Comparison of ENCODE assay signal across 20 cellular contexts in the genomic region with DNA sequence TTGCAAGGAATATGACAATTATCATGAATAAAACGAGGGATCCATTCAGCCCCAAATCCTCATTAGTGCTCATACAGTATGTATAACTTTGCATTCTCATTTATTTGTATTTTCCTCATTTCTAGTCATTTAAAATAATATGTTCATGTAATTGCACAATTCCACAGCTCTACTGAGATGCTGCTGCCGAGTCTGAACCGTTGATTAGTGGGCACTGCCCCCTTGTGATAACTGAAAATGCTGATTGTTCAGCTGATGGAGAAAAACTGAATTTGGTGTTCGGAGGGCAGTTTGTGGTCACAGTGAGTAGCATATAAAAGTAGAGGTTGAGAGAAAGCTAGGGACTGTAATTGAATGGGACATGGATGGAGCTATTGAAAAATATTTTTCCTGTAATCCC. TPM values are rescaled to one million over a fixed set of nuclear protein-coding genes. Genes with fewer than 3 reads are reported as not detected.
DNase-seq lines count a peak whose midpoint lies in the region; ATAC-seq and TF ChIP-seq lines count a peak whose summit lies in the region.
"Had no signal": no experiment of that assay in that cellular context is flagged by ENCODE, and none has a peak within 500 bp of the region (broad histone marks: within the 10 kb centered on the region; RNA-seq: fewer than 3 reads in every experiment).

No MANE protein-coding gene starts in this region.

- H3K9ac ChIP-seq in IMR-90 (ENCODE audit: low read depth, low read length) = no peak overlapping the region

- CTCF ChIA-PET in IMR-90 (lab: Yijun Ruan, JAX) = interaction anchor here (0.6 kb wide), 1 partner anchor 926 kb away, joined by 4 read pairs; no protein-coding TSS in a partner anchor
- CTCF ChIA-PET in RWPE1 (lab: Yijun Ruan, JAX) = interaction anchor here (0.8 to 1.0 kb wide), 2 partner anchors 15 to 653 kb away, joined by 5 read pairs; no protein-coding TSS in a partner anchor

- TF ChIP-seq RAD21 in IMR-90 (IDR thresholded peaks at IDR 0.05; ENCODE audit: low read length) = no peak

- H3K9me3 ChIP-seq in IMR-90 (ENCODE audit: control insufficient read depth, insufficient read depth, low read length) = no peaks in the 10 kb centered on the region
- H3K9me3 ChIP-seq in testis = no peaks in the 10 kb centered on the region
- H3K9me3 ChIP-seq: adrenal gland, colonic mucosa, suprapubic skin had no signal

- in situ Hi-C loops in IMR-90 (cut with MboI; ENCODE audit: low sequenced_read_pairs) = loop anchor here (25.0 kb wide), 2 partner anchors 834 to 1059 kb away; no protein-coding TSS in a partner anchor

- H3K4me2 ChIP-seq in IMR-90 (ENCODE audit: low read depth, low read length) = no peak overlapping the region

- ATAC-seq in IMR-90 (ENCODE audit: low read depth) (no peak), HG03521 (IDR thresholded peaks at IDR 0.05; ENCODE audit: unreplicated experiment) (no peak), HG02981 (IDR thresholded peaks at IDR 0.05; ENCODE audit: unreplicated experiment) (no peak)

- no peak for TF ChIP-seq POLR2A in IMR-90 (IDR thresholded peaks at IDR 0.05; ENCODE audit: low read depth, low read length)
- no peak for TF ChIP-seq POLR2A in testis (IDR thresholded peaks at IDR 0.05)

- intact Hi-C loops in IMR-90 (cut with micrococcal nuclease) = loop anchor here (1.0 kb wide), 1 partner anchor 62 kb away; no protein-coding TSS in a partner anchor
- intact Hi-C loops in testis (cut with DNase I; ENCODE audit: low total_unique reads) = no loop called here

- no peak overlapping the region for H2BK15ac ChIP-seq in IMR-90 (ENCODE audit: low read depth, low read length)

- H3K79me1 ChIP-seq in IMR-90 (ENCODE audit: low read depth in 1 of 2, low read length in 2 of 2) = no peaks in the 10 kb centered on the region

- H3K4me3 ChIP-seq in IMR-90 (ENCODE audit: insufficient read depth, low read depth, low read length) (no peak overlapping the region), fibroblast of pulmonary artery (replicated peaks; ENCODE audit: low read depth, low read length) (no peak overlapping the region), testis (no peak overlapping the region)
- H3K4me3 ChIP-seq: adrenal gland, colonic mucosa, suprapubic skin had no signal

- TF ChIP-seq CTCF in C4-2B (conservative IDR thresholded peaks at IDR 0.05) (peak; percentile 18; the same call in 1 of the 2 replicates), IMR-90 (conservative IDR thresholded peaks at IDR 0.05; ENCODE audit: low read depth, low read length) (no peak), RWPE1 (conservative IDR thresholded peaks at IDR 0.05; ENCODE audit: low read depth) (peak; percentile 10; the same call in 1 of the 2 replicates), fibroblast of pulmonary artery (IDR thresholded peaks at IDR 0.05; ENCODE audit: low read length, missing control alignments) (peak; percentile 27), testis (IDR thresholded peaks at IDR 0.05) (no peak)

- POLR2A ChIA-PET in IMR-90 (lab: Charles Lee; ENCODE audit: unreplicated experiment) = no interaction called here
- POLR2A ChIA-PET in RWPE1 (lab: Yijun Ruan, JAX; ENCODE audit: low non-redundant PET) = no interaction called here

- no peak overlapping the region for H3K23ac ChIP-seq in IMR-90 (ENCODE audit: low read depth, low read length)

- no peak overlapping the region for H2AK5ac ChIP-seq in IMR-90 (ENCODE audit: low read depth, low read length)

- H3K27me3 ChIP-seq in IMR-90 (ENCODE audit: control insufficient read depth, insufficient read depth, low read length) (peaks cover 5% of the 10 kb centered on the region), testis (no peaks in the 10 kb centered on the region)
- H3K27me3 ChIP-seq: adrenal gland, colonic mucosa, suprapubic skin had no signal

- H3K14ac ChIP-seq in IMR-90 (replicated peaks; ENCODE audit: low read depth, low read length) = no peak overlapping the region

- no peak overlapping the region for H2AFZ ChIP-seq in IMR-90 (replicated peaks; ENCODE audit: low read length, poor library complexity)

- no peak overlapping the region for H2BK5ac ChIP-seq in IMR-90 (ENCODE audit: low read depth, low read length, poor library complexity, severe bottlenecking)

- H4K91ac ChIP-seq in IMR-90 (ENCODE audit: insufficient read depth, low read depth, low read length) = no peak overlapping the region

- H3K4me1 ChIP-seq in IMR-90 (ENCODE audit: control insufficient read depth, insufficient read depth, low read length) = no peaks in the 10 kb centered on the region
- H3K4me1 ChIP-seq in testis = no peaks in the 10 kb centered on the region
- H3K4me1 ChIP-seq: adrenal gland, colonic mucosa, suprapubic skin had no signal

- no peak overlapping the region for H3K56ac ChIP-seq in IMR-90 (ENCODE audit: extremely low read depth, insufficient read depth, low read length)

- H3K36me3 ChIP-seq in IMR-90 (ENCODE audit: control insufficient read depth, insufficient read depth, low read length) (no peaks in the 10 kb centered on the region), testis (ENCODE audit: low read depth, missing control alignments) (no peaks in the 10 kb centered on the region)
- H3K36me3 ChIP-seq: adrenal gland, colonic mucosa, suprapubic skin had no signal

- H2BK20ac ChIP-seq in IMR-90 (ENCODE audit: low read depth, low read length) = no peak overlapping the region

- H3K18ac ChIP-seq in IMR-90 (ENCODE audit: low read depth, low read length) = no peak overlapping the region

- DNase-seq in IMR-90 (no peak), RWPE1 (ENCODE audit: low spot score) (no peak), fibroblast of pulmonary artery (ENCODE audit: low read depth) (peak; percentile 33), testis (no peak), NCI-H1105 treated with DMSO at 0.1 percent for 48 hours (lab: John Stamatoyannopoulos, UW) (no peak)
- DNase-seq: activated T-cell treated with anti-CD3 and anti-CD28 coated beads, Interleukin-2, amount 50 U/mL, for 24 hours; adrenal gland; CD4-positive, CD25-positive, alpha-beta regulatory T cell; colonic mucosa; NCI-H146; NCI-H510A treated with DMSO at 0.1 percent for 48 hours; Right ventricle myocardium superior; T-helper 9 cell had no signal

- no peak overlapping the region for H4K8ac ChIP-seq in IMR-90 (ENCODE audit: low read depth in 2 of 2, low read length in 2 of 2)

- 89% methylated on average over 2 of the region's 4 CpGs; no CpG with 5 or more reads in 1 of the 2 experiments for WGBS in IMR-90 (ENCODE audit: extremely low coverage in 2 of 2, insufficient read length in 1 of 2), 2 experiments
- WGBS in testis, 2 donors = 62 to 73% methylated on average over 4 of the region's 4 CpGs

- no peak overlapping the region for H2BK120ac ChIP-seq in IMR-90 (ENCODE audit: low read depth, low read length)

- no TSS peak for BruUV-seq in IMR-90 (replicated peaks; lab: Mats Ljungman, UMichigan)

- no peaks in the 10 kb centered on the region for H3K9me1 ChIP-seq in IMR-90 (ENCODE audit: insufficient read depth, low read length)

- H3K27ac ChIP-seq in C4-2B = no peak overlapping the region
- no peak overlapping the region for H3K27ac ChIP-seq in IMR-90 (ENCODE audit: insufficient read depth, low read length)
- no peak overlapping the region for H3K27ac ChIP-seq in RWPE1
- H3K27ac ChIP-seq in testis = no peak overlapping the region
- H3K27ac ChIP-seq: adrenal gland, colonic mucosa, suprapubic skin had no signal

- H3K4ac ChIP-seq in IMR-90 (ENCODE audit: low read depth, low read length) = no peak overlapping the region

- dilution Hi-C loops in IMR-90 (cut with HindIII; ENCODE audit: low sequenced_read_pairs, unreplicated experiment) = loop anchor here (25.0 kb wide), 1 partner anchor 434 kb away; no protein-coding TSS in a partner anchor

- H2AK9ac ChIP-seq in IMR-90 (replicated peaks; ENCODE audit: low read depth, low read length, poor library complexity) = no peak overlapping the region

- H4K20me1 ChIP-seq in IMR-90 (ENCODE audit: insufficient read depth, low read length) = no peaks in the 10 kb centered on the region

- no peak overlapping the region for H4K5ac ChIP-seq in IMR-90 (ENCODE audit: low read depth, low read length)

TF ChIP-seq in IMR-90, 13 proteins besides CTCF, POLR2A, EP300 and RAD21:
- TF ChIP-seq CEBPB (IDR thresholded peaks at IDR 0.05; ENCODE audit: low read depth, low read length) (0 out of 2 replicates have a peak, but pooled peaks have one; percentile 26), MXI1 (IDR thresholded peaks at IDR 0.05; ENCODE audit: borderline replicate concordance, low read depth, low read length) (no peak), FOS (IDR thresholded peaks at IDR 0.05; ENCODE audit: low read depth, low read length) (no peak)

RNA-seq across cellular contexts. Expression of gene GPR151, which starts 12.2 kb away (rescaled TPM):
- total RNA-seq in IMR-90 (2012; rRNA removed) = not detected in 2 replicates
- polyA plus RNA-seq in IMR-90 (2012; rRNA removed) = not detected in 2 replicates
- polyA plus RNA-seq in IMR-90 (2012; cell fraction: cytosol; rRNA removed) = not detected in 2 replicates
- not detected in 2 replicates for polyA plus RNA-seq in IMR-90 (2012; cell fraction: nucleus; rRNA removed; ENCODE audit: low replicate concordance)
- not detected for total RNA-seq in testis
- polyA plus RNA-seq in testis (ENCODE audit: insufficient read depth, low read depth, low replicate concordance) = not detected
- total RNA-seq: adrenal gland; CD4-positive, CD25-positive, alpha-beta regulatory T cell; colonic mucosa; HT1080; lower leg skin; renal cortical epithelial cell; Right ventricle myocardium superior; suprapubic skin had no signal
- polyA plus RNA-seq: adrenal gland had no signal

Comparison
In these comparisons a context has a peak if more than half of its experiments do, and no peak if none do; other contexts are left out.
1. CTCF ChIP-seq: peak in C4-2B (single experiment), RWPE1 (single experiment) and fibroblast of pulmonary artery (single experiment); none in IMR-90 (single experiment) and testis (0 of 3).